ENCODE assay signal across 1 cellular context in the genomic region with DNA sequence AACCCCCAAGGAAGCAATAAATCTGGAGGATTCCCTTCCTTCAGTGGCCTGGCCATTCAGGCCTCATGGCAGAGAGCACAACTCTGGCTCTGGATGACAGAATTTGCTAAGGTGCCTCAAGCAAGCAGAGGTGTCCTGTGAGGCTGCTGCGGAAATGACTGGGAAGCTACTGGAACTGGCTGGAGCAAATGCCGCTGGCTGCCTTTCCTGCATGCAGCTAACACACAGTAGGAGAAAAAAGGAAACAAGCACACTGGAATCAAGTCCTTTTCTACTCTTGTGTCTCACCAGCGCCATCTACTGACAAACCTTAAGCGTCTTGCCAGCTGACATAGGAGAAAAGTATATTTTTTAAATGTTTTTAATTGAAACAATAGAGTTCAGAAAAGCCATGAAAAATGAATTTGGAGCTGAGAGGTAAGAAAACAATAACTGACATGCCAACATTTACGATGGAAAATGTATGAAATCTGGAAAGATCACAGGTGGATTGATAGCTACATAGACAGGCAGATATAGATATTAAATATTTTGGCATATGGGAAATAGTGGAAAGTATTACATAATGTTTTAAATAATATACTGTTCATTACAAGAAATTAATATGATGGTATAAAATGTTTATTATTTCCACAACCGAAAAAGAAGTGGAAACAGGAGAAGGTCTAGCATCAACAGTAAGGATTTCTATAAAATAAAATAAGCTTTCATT.
TF ChIP-seq lines count a peak whose summit lies in the region.

No MANE protein-coding gene starts in this region.

TF ChIP-seq in H1, 55 proteins besides CTCF, POLR2A, EP300 and RAD21:
- TF ChIP-seq SIRT6 (IDR thresholded peaks at IDR 0.05; ENCODE audit: low read length) (no peak), CHD2 (IDR thresholded peaks at IDR 0.05; ENCODE audit: low read length) (no peak), CBX5 (IDR thresholded peaks at IDR 0.05; ENCODE audit: low read depth, low read length) (no peak), SAP30 (IDR thresholded peaks at IDR 0.05; ENCODE audit: insufficient read depth, insufficient replicate concordance, low read length) (no peak), ZNF274 (IDR thresholded peaks at IDR 0.05; ENCODE audit: borderline replicate concordance, extremely low read depth, low read length) (no peak), BRCA1 (IDR thresholded peaks at IDR 0.05; ENCODE audit: low read depth, low read length) (no peak), TEAD4 (IDR thresholded peaks at IDR 0.05; ENCODE audit: low read depth, low read length) (0 out of 2 replicates have a peak, but pooled peaks have one; percentile 36), EZH2 (IDR thresholded peaks at IDR 0.05; ENCODE audit: low read depth, low read length, severe bottlenecking) (no peak), SP1 (IDR thresholded peaks at IDR 0.05; ENCODE audit: low read depth, low read length) (no peak), RNF2 (IDR thresholded peaks at IDR 0.05; ENCODE audit: borderline replicate concordance, low read depth, low read length, missing control alignments, poor library complexity, severe bottlenecking) (no peak), JUN (IDR thresholded peaks at IDR 0.05; ENCODE audit: low read depth, low read length) (no peak), MAFK (IDR thresholded peaks at IDR 0.05; ENCODE audit: low read depth, low read length) (no peak), SUZ12 (IDR thresholded peaks at IDR 0.05; ENCODE audit: low read length) (no peak), HDAC6 (IDR thresholded peaks at IDR 0.05; ENCODE audit: low read depth, low read length) (no peak), GTF2F1 (IDR thresholded peaks at IDR 0.05; ENCODE audit: borderline replicate concordance, low read depth, low read length) (no peak), HDAC2 (IDR thresholded peaks at IDR 0.05; ENCODE audit: borderline replicate concordance in 1 of 2, low read depth in 2 of 2, low read length in 2 of 2) (no peak), TBP (IDR thresholded peaks at IDR 0.05; ENCODE audit: low read depth, low read length) (no peak), POU5F1 (IDR thresholded peaks at IDR 0.05; ENCODE audit: low read depth, low read length) (no peak), FOSL1 (IDR thresholded peaks at IDR 0.05; ENCODE audit: insufficient read depth, low read depth, low read length) (no peak), PHF8 (conservative IDR thresholded peaks at IDR 0.05; ENCODE audit: low read depth, low read length) (no peak), TAF1 (IDR thresholded peaks at IDR 0.05; ENCODE audit: low read depth, low read length) (no peak), CBX8 (IDR thresholded peaks at IDR 0.05; ENCODE audit: borderline replicate concordance, low read depth, low read length) (no peak), RFX5 (IDR thresholded peaks at IDR 0.05; ENCODE audit: borderline replicate concordance, low read depth, low read length) (peak; percentile 39; the same call in 1 of the 2 replicates), YY1 (IDR thresholded peaks at IDR 0.05; ENCODE audit: low read depth, low read length) (0 out of 2 replicates have a peak, but pooled peaks have one; percentile 23), EGR1 (IDR thresholded peaks at IDR 0.05; ENCODE audit: borderline replicate concordance, low read depth, low read length) (0 out of 2 replicates have a peak, but pooled peaks have one; percentile 9), TAF7 (optimal IDR thresholded peaks at IDR 0.05; ENCODE audit: borderline replicate concordance, low read depth, low read length) (no peak), SIN3A (conservative IDR thresholded peaks at IDR 0.05 in 1 of 2, IDR thresholded peaks at IDR 0.05 in 1 of 2; ENCODE audit: low read depth in 1 of 2, low read length in 2 of 2) (no peak), JUND (IDR thresholded peaks at IDR 0.05; ENCODE audit: low read length) (no peak), POLR2AphosphoS5 (IDR thresholded peaks at IDR 0.05; ENCODE audit: low read depth, low read length) (no peak), BCL11A (IDR thresholded peaks at IDR 0.05; ENCODE audit: low read depth in 2 of 2, low read length in 2 of 2) (no peak), CEBPB (IDR thresholded peaks at IDR 0.05; ENCODE audit: low read depth, low read length) (no peak), SP2 (IDR thresholded peaks at IDR 0.05; ENCODE audit: low read length) (no peak), CTBP2 (IDR thresholded peaks at IDR 0.05; ENCODE audit: borderline replicate concordance, insufficient read depth, insufficient read length, low read length) (no peak), ASH2L (IDR thresholded peaks at IDR 0.05; ENCODE audit: low read length) (no peak), SRF (IDR thresholded peaks at IDR 0.05; ENCODE audit: low read depth, low read length) (no peak), CHD1 (IDR thresholded peaks at IDR 0.05; ENCODE audit: low read depth, low read length) (no peak), KDM5A (IDR thresholded peaks at IDR 0.05; ENCODE audit: low read length) (no peak), CREB1 (IDR thresholded peaks at IDR 0.05) (0 out of 2 replicates have a peak, but pooled peaks have one; percentile 15), RBBP5 (IDR thresholded peaks at IDR 0.05; ENCODE audit: borderline replicate concordance, low read depth, low read length) (no peak)
- TF ChIP-seq, protein P1, sequence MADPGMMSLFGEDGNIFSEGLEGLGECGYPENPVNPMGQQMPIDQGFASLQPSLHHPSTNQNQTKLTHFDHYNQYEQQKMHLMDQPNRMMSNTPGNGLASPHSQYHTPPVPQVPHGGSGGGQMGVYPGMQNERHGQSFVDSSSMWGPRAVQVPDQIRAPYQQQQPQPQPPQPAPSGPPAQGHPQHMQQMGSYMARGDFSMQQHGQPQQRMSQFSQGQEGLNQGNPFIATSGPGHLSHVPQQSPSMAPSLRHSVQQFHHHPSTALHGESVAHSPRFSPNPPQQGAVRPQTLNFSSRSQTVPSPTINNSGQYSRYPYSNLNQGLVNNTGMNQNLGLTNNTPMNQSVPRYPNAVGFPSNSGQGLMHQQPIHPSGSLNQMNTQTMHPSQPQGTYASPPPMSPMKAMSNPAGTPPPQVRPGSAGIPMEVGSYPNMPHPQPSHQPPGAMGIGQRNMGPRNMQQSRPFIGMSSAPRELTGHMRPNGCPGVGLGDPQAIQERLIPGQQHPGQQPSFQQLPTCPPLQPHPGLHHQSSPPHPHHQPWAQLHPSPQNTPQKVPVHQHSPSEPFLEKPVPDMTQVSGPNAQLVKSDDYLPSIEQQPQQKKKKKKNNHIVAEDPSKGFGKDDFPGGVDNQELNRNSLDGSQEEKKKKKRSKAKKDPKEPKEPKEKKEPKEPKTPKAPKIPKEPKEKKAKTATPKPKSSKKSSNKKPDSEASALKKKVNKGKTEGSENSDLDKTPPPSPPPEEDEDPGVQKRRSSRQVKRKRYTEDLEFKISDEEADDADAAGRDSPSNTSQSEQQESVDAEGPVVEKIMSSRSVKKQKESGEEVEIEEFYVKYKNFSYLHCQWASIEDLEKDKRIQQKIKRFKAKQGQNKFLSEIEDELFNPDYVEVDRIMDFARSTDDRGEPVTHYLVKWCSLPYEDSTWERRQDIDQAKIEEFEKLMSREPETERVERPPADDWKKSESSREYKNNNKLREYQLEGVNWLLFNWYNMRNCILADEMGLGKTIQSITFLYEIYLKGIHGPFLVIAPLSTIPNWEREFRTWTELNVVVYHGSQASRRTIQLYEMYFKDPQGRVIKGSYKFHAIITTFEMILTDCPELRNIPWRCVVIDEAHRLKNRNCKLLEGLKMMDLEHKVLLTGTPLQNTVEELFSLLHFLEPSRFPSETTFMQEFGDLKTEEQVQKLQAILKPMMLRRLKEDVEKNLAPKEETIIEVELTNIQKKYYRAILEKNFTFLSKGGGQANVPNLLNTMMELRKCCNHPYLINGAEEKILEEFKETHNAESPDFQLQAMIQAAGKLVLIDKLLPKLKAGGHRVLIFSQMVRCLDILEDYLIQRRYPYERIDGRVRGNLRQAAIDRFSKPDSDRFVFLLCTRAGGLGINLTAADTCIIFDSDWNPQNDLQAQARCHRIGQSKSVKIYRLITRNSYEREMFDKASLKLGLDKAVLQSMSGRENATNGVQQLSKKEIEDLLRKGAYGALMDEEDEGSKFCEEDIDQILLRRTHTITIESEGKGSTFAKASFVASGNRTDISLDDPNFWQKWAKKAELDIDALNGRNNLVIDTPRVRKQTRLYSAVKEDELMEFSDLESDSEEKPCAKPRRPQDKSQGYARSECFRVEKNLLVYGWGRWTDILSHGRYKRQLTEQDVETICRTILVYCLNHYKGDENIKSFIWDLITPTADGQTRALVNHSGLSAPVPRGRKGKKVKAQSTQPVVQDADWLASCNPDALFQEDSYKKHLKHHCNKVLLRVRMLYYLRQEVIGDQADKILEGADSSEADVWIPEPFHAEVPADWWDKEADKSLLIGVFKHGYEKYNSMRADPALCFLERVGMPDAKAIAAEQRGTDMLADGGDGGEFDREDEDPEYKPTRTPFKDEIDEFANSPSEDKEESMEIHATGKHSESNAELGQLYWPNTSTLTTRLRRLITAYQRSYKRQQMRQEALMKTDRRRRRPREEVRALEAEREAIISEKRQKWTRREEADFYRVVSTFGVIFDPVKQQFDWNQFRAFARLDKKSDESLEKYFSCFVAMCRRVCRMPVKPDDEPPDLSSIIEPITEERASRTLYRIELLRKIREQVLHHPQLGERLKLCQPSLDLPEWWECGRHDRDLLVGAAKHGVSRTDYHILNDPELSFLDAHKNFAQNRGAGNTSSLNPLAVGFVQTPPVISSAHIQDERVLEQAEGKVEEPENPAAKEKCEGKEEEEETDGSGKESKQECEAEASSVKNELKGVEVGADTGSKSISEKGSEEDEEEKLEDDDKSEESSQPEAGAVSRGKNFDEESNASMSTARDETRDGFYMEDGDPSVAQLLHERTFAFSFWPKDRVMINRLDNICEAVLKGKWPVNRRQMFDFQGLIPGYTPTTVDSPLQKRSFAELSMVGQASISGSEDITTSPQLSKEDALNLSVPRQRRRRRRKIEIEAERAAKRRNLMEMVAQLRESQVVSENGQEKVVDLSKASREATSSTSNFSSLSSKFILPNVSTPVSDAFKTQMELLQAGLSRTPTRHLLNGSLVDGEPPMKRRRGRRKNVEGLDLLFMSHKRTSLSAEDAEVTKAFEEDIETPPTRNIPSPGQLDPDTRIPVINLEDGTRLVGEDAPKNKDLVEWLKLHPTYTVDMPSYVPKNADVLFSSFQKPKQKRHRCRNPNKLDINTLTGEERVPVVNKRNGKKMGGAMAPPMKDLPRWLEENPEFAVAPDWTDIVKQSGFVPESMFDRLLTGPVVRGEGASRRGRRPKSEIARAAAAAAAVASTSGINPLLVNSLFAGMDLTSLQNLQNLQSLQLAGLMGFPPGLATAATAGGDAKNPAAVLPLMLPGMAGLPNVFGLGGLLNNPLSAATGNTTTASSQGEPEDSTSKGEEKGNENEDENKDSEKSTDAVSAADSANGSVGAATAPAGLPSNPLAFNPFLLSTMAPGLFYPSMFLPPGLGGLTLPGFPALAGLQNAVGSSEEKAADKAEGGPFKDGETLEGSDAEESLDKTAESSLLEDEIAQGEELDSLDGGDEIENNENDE (IDR thresholded peaks at IDR 0.05; ENCODE audit: insufficient replicate concordance, low read length), result no peak
- TF ChIP-seq, protein P2, sequence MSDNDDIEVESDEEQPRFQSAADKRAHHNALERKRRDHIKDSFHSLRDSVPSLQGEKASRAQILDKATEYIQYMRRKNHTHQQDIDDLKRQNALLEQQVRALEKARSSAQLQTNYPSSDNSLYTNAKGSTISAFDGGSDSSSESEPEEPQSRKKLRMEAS (IDR thresholded peaks at IDR 0.05), result 0 out of 2 replicates have a peak, but pooled peaks have one; percentile 17
- TF ChIP-seq, protein P3, sequence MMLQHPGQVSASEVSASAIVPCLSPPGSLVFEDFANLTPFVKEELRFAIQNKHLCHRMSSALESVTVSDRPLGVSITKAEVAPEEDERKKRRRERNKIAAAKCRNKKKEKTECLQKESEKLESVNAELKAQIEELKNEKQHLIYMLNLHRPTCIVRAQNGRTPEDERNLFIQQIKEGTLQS (IDR thresholded peaks at IDR 0.05; ENCODE audit: insufficient read depth, low read depth, low read length), result no peak
- TF ChIP-seq, protein P4, sequence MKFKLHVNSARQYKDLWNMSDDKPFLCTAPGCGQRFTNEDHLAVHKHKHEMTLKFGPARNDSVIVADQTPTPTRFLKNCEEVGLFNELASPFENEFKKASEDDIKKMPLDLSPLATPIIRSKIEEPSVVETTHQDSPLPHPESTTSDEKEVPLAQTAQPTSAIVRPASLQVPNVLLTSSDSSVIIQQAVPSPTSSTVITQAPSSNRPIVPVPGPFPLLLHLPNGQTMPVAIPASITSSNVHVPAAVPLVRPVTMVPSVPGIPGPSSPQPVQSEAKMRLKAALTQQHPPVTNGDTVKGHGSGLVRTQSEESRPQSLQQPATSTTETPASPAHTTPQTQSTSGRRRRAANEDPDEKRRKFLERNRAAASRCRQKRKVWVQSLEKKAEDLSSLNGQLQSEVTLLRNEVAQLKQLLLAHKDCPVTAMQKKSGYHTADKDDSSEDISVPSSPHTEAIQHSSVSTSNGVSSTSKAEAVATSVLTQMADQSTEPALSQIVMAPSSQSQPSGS (IDR thresholded peaks at IDR 0.05; ENCODE audit: low read length), result no peak
- TF ChIP-seq, protein P5, sequence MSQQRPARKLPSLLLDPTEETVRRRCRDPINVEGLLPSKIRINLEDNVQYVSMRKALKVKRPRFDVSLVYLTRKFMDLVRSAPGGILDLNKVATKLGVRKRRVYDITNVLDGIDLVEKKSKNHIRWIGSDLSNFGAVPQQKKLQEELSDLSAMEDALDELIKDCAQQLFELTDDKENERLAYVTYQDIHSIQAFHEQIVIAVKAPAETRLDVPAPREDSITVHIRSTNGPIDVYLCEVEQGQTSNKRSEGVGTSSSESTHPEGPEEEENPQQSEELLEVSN (IDR thresholded peaks at IDR 0.05), result no peak
TF ChIP-seq in H1: peak in this region for 6.
